In genomic region chr19:42017040-42017439, GRCh38 we compare ENCODE assay signal across 26 cellular contexts. TPM values are rescaled to one million over a fixed set of nuclear protein-coding genes. Genes with fewer than 3 reads are reported as not detected.
"Had no signal": no experiment of that assay in that cellular context is flagged by ENCODE, and none has a peak within 500 bp of the region (broad histone marks: within the 10 kb centered on the region; RNA-seq: fewer than 3 reads in every experiment).

No MANE protein-coding gene starts in this region.

- H3K27ac ChIP-seq: cardiac muscle cell had no signal

- H3K9me3 Mint-ChIP-seq: activated B cell treated with CpG ODN at 0.5 μM for 24 hours; activated CD4-positive, alpha-beta T cell treated with anti-CD3 and anti-CD28 coated beads, Interleukin-2, amount 10 ng/mL, durations not matched to agents 24 days and 14 days; activated naive CD4-positive, alpha-beta T cell treated with anti-CD3 and anti-CD28 coated beads for 36 hours; activated T-cell treated with anti-CD3 and anti-CD28 coated beads, Interleukin-2, amount 50 U/mL, for 4 hours; activated T-helper 17 cell treated with anti-CD3 and anti-CD28 coated beads, Interleukin-2, amount 50 U/mL, for 72 hours had no signal

- H3K36me3 ChIP-seq: cardiac muscle cell had no signal

- H3K4me1 Mint-ChIP-seq: activated B cell treated with CpG ODN at 0.5 μM for 24 hours; activated T-helper 17 cell treated with anti-CD3 and anti-CD28 coated beads, Interleukin-2, amount 50 U/mL, for 72 hours; brain had no signal

- H3K27ac Mint-ChIP-seq: activated B cell treated with CpG ODN at 0.5 μM for 24 hours; activated CD4-positive, alpha-beta T cell treated with anti-CD3 and anti-CD28 coated beads, Interleukin-2, amount 10 ng/mL, durations not matched to agents 24 days and 14 days; activated CD8-positive, alpha-beta memory T cell treated with anti-CD3 and anti-CD28 coated beads, Interleukin-2, amount 10 ng/mL, durations not matched to agents 7 days and 5 days; activated naive CD4-positive, alpha-beta T cell treated with anti-CD3 and anti-CD28 coated beads for 36 hours; activated naive CD8-positive, alpha-beta T cell; activated T-helper 17 cell treated with anti-CD3 and anti-CD28 coated beads, Interleukin-2, amount 50 U/mL, for 72 hours; T-helper 17 cell had no signal

- FAIRE-seq: astrocyte had no signal

- H3K27me3 Mint-ChIP-seq: activated naive CD8-positive, alpha-beta T cell; brain had no signal

- H3K4me3 Mint-ChIP-seq: activated B cell treated with CpG ODN at 0.5 μM for 24 hours; activated CD4-positive, alpha-beta T cell treated with anti-CD3 and anti-CD28 coated beads, Interleukin-2, amount 10 ng/mL, durations not matched to agents 24 days and 14 days; activated CD8-positive, alpha-beta memory T cell treated with anti-CD3 and anti-CD28 coated beads, Interleukin-2, amount 10 ng/mL, durations not matched to agents 7 days and 5 days; activated naive CD4-positive, alpha-beta T cell treated with anti-CD3 and anti-CD28 coated beads for 36 hours; activated naive CD8-positive, alpha-beta T cell; activated T-cell treated with anti-CD3 and anti-CD28 coated beads, Interleukin-2, amount 50 U/mL, for 4 hours; activated T-helper 17 cell treated with anti-CD3 and anti-CD28 coated beads, Interleukin-2, amount 50 U/mL, for 72 hours; brain; T-helper 17 cell had no signal

- H3K36me3 Mint-ChIP-seq: activated CD8-positive, alpha-beta memory T cell treated with anti-CD3 and anti-CD28 coated beads, Interleukin-2, amount 10 ng/mL, durations not matched to agents 7 days and 5 days; activated naive CD8-positive, alpha-beta T cell had no signal

- H3K27me3 ChIP-seq: cardiac muscle cell had no signal

- ATAC-seq: activated CD8-positive, alpha-beta memory T cell treated with anti-CD3 and anti-CD28 coated beads, Interleukin-2, amount 10 ng/mL, durations not matched to agents 7 days and 5 days; activated T-cell treated with anti-CD3 and anti-CD28 coated beads, Interleukin-2, amount 50 U/mL, for 4 hours; activated T-helper 17 cell treated with anti-CD3 and anti-CD28 coated beads, Interleukin-2, amount 50 U/mL, for 72 hours; T-helper 17 cell had no signal

- DNase-seq: activated B cell treated with CpG ODN at 0.5 μM for 24 hours; activated CD4-positive, alpha-beta T cell treated with anti-CD3 and anti-CD28 coated beads for 1 hour; activated CD4-positive, alpha-beta T cell treated with anti-CD3 and anti-CD28 coated beads, Interleukin-2, amount 10 ng/mL, durations not matched to agents 24 days and 14 days; activated CD4-positive, alpha-beta T cell treated with anti-CD3 and anti-CD28 coated beads, Interleukin-2, amount 50 U/mL, for 48 hours; activated CD8-positive, alpha-beta memory T cell treated with anti-CD3 and anti-CD28 coated beads, Interleukin-2, amount 10 ng/mL, durations not matched to agents 7 days and 5 days; activated gamma-delta T cell; activated naive CD4-positive, alpha-beta T cell treated with anti-CD3 and anti-CD28 coated beads for 36 hours; activated T-cell treated with anti-CD3 and anti-CD28 coated beads, Interleukin-2, amount 50 U/mL, for 4 hours; amygdala; Karpas-422; MM.1S; NCI-H1105; NCI-H1436; NCI-H187; NCI-H2081; NCI-H446; NCI-H524; SIG-M5; T-helper 17 cell; T-helper 9 cell had no signal

- H3K4me3 ChIP-seq: cardiac muscle cell had no signal

RNA-seq across cellular contexts. Expression of gene GRIK5, which starts 53.0 kb away (rescaled TPM):
- total RNA-seq: RPMI7951 had no signal
